Comparison of ENCODE assay signal across 1 cellular context in genomic region chr1:23103001-23103879, GRCh38.
TF ChIP-seq lines count a peak whose summit lies in the region.

No MANE protein-coding gene starts in this region.

TF ChIP-seq in K562, 482 proteins besides CTCF, POLR2A, EP300 and RAD21 (continued from another document and continues in another):
- no peak for TF ChIP-seq ARID4B (CRISPR knock-in tag; IDR thresholded peaks at IDR 0.05)
- no peak for TF ChIP-seq YBX1 (IDR thresholded peaks at IDR 0.05)
- TF ChIP-seq, protein P1, sequence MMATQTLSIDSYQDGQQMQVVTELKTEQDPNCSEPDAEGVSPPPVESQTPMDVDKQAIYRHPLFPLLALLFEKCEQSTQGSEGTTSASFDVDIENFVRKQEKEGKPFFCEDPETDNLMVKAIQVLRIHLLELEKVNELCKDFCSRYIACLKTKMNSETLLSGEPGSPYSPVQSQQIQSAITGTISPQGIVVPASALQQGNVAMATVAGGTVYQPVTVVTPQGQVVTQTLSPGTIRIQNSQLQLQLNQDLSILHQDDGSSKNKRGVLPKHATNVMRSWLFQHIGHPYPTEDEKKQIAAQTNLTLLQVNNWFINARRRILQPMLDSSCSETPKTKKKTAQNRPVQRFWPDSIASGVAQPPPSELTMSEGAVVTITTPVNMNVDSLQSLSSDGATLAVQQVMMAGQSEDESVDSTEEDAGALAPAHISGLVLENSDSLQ (IDR thresholded peaks at IDR 0.05), result peak; percentile 91
- TF ChIP-seq RBM15 (IDR thresholded peaks at IDR 0.05; ENCODE audit: insufficient read depth, low read length), result no peak
- no peak for TF ChIP-seq SETDB1 (IDR thresholded peaks at IDR 0.05; ENCODE audit: low read length)
- no peak for TF ChIP-seq SAP30 (IDR thresholded peaks at IDR 0.05; ENCODE audit: borderline replicate concordance, insufficient read depth, low read depth, low read length, poor library complexity, severe bottlenecking)
- TF ChIP-seq TAF1 (IDR thresholded peaks at IDR 0.05; ENCODE audit: control insufficient read depth, extremely low read depth, insufficient read depth, low read length, severe bottlenecking), result no peak
- TF ChIP-seq TCFL5 (CRISPR knock-in tag; conservative IDR thresholded peaks at IDR 0.05), result no peak
- TF ChIP-seq POLR2B (IDR thresholded peaks at IDR 0.05; ENCODE audit: low read depth, partially characterized antibody), result no peak
- TF ChIP-seq GATA2 (CRISPR knock-in tag; IDR thresholded peaks at IDR 0.05), result peak; percentile 59; the same call in 1 of the 2 replicates
- no peak for TF ChIP-seq ZNF282 (CRISPR knock-in tag; IDR thresholded peaks at IDR 0.05)
- no peak for TF ChIP-seq KHSRP (IDR thresholded peaks at IDR 0.05)
- TF ChIP-seq PPARD (CRISPR knock-in tag; IDR thresholded peaks at IDR 0.05), result no peak
- TF ChIP-seq, protein P2, sequence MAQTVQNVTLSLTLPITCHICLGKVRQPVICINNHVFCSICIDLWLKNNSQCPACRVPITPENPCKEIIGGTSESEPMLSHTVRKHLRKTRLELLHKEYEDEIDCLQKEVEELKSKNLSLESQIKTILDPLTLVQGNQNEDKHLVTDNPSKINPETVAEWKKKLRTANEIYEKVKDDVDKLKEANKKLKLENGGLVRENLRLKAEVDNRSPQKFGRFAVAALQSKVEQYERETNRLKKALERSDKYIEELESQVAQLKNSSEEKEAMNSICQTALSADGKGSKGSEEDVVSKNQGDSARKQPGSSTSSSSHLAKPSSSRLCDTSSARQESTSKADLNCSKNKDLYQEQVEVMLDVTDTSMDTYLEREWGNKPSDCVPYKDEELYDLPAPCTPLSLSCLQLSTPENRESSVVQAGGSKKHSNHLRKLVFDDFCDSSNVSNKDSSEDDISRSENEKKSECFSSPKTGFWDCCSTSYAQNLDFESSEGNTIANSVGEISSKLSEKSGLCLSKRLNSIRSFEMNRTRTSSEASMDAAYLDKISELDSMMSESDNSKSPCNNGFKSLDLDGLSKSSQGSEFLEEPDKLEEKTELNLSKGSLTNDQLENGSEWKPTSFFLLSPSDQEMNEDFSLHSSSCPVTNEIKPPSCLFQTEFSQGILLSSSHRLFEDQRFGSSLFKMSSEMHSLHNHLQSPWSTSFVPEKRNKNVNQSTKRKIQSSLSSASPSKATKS (CRISPR knock-in tag; IDR thresholded peaks at IDR 0.05), result no peak
- no peak for TF ChIP-seq ZNF695 (CRISPR knock-in tag; IDR thresholded peaks at IDR 0.05)
- no peak for TF ChIP-seq PHB (CRISPR knock-in tag; IDR thresholded peaks at IDR 0.05)
- no peak for TF ChIP-seq E2F5 (CRISPR knock-in tag; IDR thresholded peaks at IDR 0.05)
- TF ChIP-seq NFRKB (IDR thresholded peaks at IDR 0.05; ENCODE audit: low read depth), result no peak
- peak; percentile 85 for TF ChIP-seq ARID1B (IDR thresholded peaks at IDR 0.05)
- no peak for TF ChIP-seq MLLT1 (IDR thresholded peaks at IDR 0.05)
- no peak for TF ChIP-seq HSF4 (CRISPR knock-in tag; IDR thresholded peaks at IDR 0.05; ENCODE audit: borderline replicate concordance)
- TF ChIP-seq, protein P3, sequence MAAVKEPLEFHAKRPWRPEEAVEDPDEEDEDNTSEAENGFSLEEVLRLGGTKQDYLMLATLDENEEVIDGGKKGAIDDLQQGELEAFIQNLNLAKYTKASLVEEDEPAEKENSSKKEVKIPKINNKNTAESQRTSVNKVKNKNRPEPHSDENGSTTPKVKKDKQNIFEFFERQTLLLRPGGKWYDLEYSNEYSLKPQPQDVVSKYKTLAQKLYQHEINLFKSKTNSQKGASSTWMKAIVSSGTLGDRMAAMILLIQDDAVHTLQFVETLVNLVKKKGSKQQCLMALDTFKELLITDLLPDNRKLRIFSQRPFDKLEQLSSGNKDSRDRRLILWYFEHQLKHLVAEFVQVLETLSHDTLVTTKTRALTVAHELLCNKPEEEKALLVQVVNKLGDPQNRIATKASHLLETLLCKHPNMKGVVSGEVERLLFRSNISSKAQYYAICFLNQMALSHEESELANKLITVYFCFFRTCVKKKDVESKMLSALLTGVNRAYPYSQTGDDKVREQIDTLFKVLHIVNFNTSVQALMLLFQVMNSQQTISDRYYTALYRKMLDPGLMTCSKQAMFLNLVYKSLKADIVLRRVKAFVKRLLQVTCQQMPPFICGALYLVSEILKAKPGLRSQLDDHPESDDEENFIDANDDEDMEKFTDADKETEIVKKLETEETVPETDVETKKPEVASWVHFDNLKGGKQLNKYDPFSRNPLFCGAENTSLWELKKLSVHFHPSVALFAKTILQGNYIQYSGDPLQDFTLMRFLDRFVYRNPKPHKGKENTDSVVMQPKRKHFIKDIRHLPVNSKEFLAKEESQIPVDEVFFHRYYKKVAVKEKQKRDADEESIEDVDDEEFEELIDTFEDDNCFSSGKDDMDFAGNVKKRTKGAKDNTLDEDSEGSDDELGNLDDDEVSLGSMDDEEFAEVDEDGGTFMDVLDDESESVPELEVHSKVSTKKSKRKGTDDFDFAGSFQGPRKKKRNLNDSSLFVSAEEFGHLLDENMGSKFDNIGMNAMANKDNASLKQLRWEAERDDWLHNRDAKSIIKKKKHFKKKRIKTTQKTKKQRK (IDR thresholded peaks at IDR 0.05; ENCODE audit: borderline replicate concordance, low read depth, low read length), result no peak
- TF ChIP-seq FOXJ2 (tag; IDR thresholded peaks at IDR 0.05), result no peak
- no peak for TF ChIP-seq RBM34 (IDR thresholded peaks at IDR 0.05; ENCODE audit: borderline replicate concordance, insufficient read depth, low read length)
- TF ChIP-seq NFE2L1 (tag; IDR thresholded peaks at IDR 0.05; ENCODE audit: borderline replicate concordance, low read depth), result no peak; the same call in 1 of the 2 replicates
- no peak for TF ChIP-seq ZNF133 (CRISPR knock-in tag; IDR thresholded peaks at IDR 0.05)
- peak; percentile 98 for TF ChIP-seq ETV5 (CRISPR knock-in tag; IDR thresholded peaks at IDR 0.05; ENCODE audit: low read depth)
- TF ChIP-seq RBM14 (IDR thresholded peaks at IDR 0.05; ENCODE audit: borderline replicate concordance, insufficient read depth, low read depth, low read length), result no peak
- TF ChIP-seq FOXK2 (conservative IDR thresholded peaks at IDR 0.05 in 1 of 2, IDR thresholded peaks at IDR 0.05 in 1 of 2; ENCODE audit: low read depth in 2 of 2), result no peak
- TF ChIP-seq, protein P4, sequence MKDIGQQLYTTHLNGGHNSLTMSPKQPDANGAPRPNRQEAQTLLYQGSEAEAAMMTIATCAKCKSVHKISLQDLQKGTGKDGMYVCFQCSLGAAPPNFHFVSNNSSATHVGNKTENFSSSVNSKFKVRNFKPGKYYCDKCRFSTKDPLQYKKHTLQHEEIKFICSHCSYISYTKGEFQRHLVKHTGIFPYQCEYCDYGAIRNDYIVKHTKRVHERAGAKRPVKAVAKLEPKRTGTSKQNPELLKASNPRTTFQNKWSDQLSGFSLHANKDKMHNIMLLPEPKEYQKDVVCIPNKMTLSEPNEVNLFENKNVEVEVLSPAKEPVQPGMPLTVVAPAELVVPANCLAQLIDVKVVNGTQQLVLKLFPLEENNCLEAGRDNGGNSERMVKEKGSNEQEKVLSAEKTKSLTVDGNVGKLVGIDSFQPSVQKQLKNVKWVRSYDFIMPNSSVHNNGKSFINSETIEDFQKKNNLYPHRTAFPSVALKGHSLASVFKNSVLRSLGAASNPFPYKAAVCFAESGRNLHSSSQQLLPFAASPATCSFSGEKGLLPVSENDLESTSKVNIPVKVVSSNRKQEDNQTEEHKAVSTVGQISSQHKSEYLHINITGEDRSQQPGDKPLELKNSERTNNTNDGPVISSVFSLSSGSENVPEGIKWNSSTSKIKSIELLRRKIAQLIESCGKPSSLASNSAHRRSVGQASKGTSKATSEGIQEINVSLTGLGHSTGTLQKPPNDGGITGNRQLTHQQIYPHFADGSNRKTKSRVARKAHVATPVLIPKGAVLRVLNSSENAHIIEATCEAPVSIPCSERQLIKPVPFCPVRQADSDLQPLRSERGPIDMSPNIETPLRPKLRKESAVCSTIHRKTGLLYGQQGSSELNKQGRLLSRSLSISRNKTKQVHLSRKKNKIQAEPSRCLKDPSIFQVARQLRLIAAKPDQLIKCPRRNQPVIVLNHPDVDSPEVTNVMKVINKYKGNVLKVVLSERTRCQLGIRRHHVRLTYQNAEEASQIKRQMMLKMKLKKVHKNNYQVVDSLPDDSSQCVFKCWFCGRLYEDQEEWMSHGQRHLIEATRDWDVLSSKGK (CRISPR knock-in tag; IDR thresholded peaks at IDR 0.05), result no peak
- peak; percentile 74 for TF ChIP-seq CBFA2T3 (IDR thresholded peaks at IDR 0.05)
- no peak for TF ChIP-seq FOXK1 (CRISPR knock-in tag; IDR thresholded peaks at IDR 0.05; ENCODE audit: borderline replicate concordance)
- no peak for TF ChIP-seq CC2D1A (IDR thresholded peaks at IDR 0.05)
- TF ChIP-seq ELK3 (CRISPR knock-in tag; IDR thresholded peaks at IDR 0.05), result no peak
- no peak for TF ChIP-seq ZNF354B (CRISPR knock-in tag; IDR thresholded peaks at IDR 0.05)
- no peak for TF ChIP-seq ZNF589 (CRISPR knock-in tag; IDR thresholded peaks at IDR 0.05; ENCODE audit: low read depth)
- TF ChIP-seq ZNF23 (CRISPR knock-in tag; IDR thresholded peaks at IDR 0.05), result no peak
- 0 out of 2 replicates have a peak, but pooled peaks have one; percentile 53 for TF ChIP-seq GTF2E2 (tag; IDR thresholded peaks at IDR 0.05)
- no peak for TF ChIP-seq POLR3A (IDR thresholded peaks at IDR 0.05; ENCODE audit: borderline replicate concordance, extremely low read depth, insufficient read depth, insufficient read length)
- no peak for TF ChIP-seq JUNB (CRISPR knock-in tag; conservative IDR thresholded peaks at IDR 0.05)
- no peak for TF ChIP-seq NR4A1 (CRISPR knock-in tag; IDR thresholded peaks at IDR 0.05)
- TF ChIP-seq NR4A1 (tag; IDR thresholded peaks at IDR 0.05), result no peak
- TF ChIP-seq TBP (optimal IDR thresholded peaks at IDR 0.05; ENCODE audit: low read depth, low read length), result no peak
- TF ChIP-seq, protein P5, sequence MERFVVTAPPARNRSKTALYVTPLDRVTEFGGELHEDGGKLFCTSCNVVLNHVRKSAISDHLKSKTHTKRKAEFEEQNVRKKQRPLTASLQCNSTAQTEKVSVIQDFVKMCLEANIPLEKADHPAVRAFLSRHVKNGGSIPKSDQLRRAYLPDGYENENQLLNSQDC (CRISPR knock-in tag; IDR thresholded peaks at IDR 0.05), result no peak
- no peak for TF ChIP-seq XRCC3 (IDR thresholded peaks at IDR 0.05)
- no peak for TF ChIP-seq PCBP2 (IDR thresholded peaks at IDR 0.05; ENCODE audit: low read depth, low read length, poor library complexity, severe bottlenecking)
- no peak for TF ChIP-seq HEY1 (CRISPR knock-in tag; IDR thresholded peaks at IDR 0.05; ENCODE audit: borderline replicate concordance)
- TF ChIP-seq ZNF239 (CRISPR knock-in tag; IDR thresholded peaks at IDR 0.05), result no peak
- no peak for TF ChIP-seq SREBF1 (IDR thresholded peaks at IDR 0.05; ENCODE audit: borderline replicate concordance, low read depth, low read length)
- no peak for TF ChIP-seq DNMT1 (IDR thresholded peaks at IDR 0.05)
